ENCODE assay signal across 1 cellular context in genomic region chr1:204624631-204625216, GRCh38.
TF ChIP-seq lines count a peak whose summit lies in the region.

No MANE protein-coding gene starts in this region.

TF ChIP-seq in H1, 55 proteins besides CTCF, POLR2A, EP300 and RAD21:
- TF ChIP-seq TEAD4 (IDR thresholded peaks at IDR 0.05; ENCODE audit: low read depth, low read length) (0 out of 2 replicates have a peak, but pooled peaks have one; percentile 8), FOSL1 (IDR thresholded peaks at IDR 0.05; ENCODE audit: insufficient read depth, low read depth, low read length) (no peak)
